In genomic region chr6:155121699-155122098, GRCh38 we compare ENCODE assay signal across 1 cellular context.
TF ChIP-seq lines count a peak whose summit lies in the region.

No MANE protein-coding gene starts in this region.

TF ChIP-seq in GM12878, 131 proteins besides CTCF, POLR2A, EP300 and RAD21 (continued from another document):
- no peak for TF ChIP-seq LARP7 (IDR thresholded peaks at IDR 0.05)
- no peak for TF ChIP-seq SIN3A (IDR thresholded peaks at IDR 0.05; ENCODE audit: low read depth, low read length)
- TF ChIP-seq POLR2AphosphoS5 (IDR thresholded peaks at IDR 0.05; ENCODE audit: low read length): no peak
- TF ChIP-seq ZNF384 (IDR thresholded peaks at IDR 0.05; ENCODE audit: borderline replicate concordance, low read depth, low read length): no peak
- no peak for TF ChIP-seq RCOR1 (conservative IDR thresholded peaks at IDR 0.05; ENCODE audit: low read depth, low read length)
- TF ChIP-seq GATAD2B (conservative IDR thresholded peaks at IDR 0.05; ENCODE audit: low read depth): no peak
- no peak for TF ChIP-seq USF2 (IDR thresholded peaks at IDR 0.05; ENCODE audit: borderline replicate concordance, low read depth, low read length)
TF ChIP-seq in GM12878: peak in this region for 0.
